In genomic region chr7:75928600-75928939, GRCh38 we compare ENCODE assay signal across 9 cellular contexts. TPM values are rescaled to one million over a fixed set of nuclear protein-coding genes. Genes with fewer than 3 reads are reported as not detected.
DNase-seq lines count a peak whose midpoint lies in the region; ATAC-seq and TF ChIP-seq lines count a peak whose summit lies in the region.
"Had no signal": no experiment of that assay in that cellular context is flagged by ENCODE, and none has a peak within 500 bp of the region (broad histone marks: within the 10 kb centered on the region; RNA-seq: fewer than 3 reads in every experiment).

No MANE protein-coding gene starts in this region.

- no peak overlapping the region for H3K4me3 ChIP-seq in PC-3 (ENCODE audit: low read length)
- H3K4me3 ChIP-seq: heart left ventricle had no signal

- no peaks in the 10 kb centered on the region; the same call in 1 of the 2 replicates for H4K20me1 ChIP-seq in PC-3 (ENCODE audit: low read length)

- no peaks in the 10 kb centered on the region for H3K27me3 ChIP-seq in PC-3 (ENCODE audit: low read length)
- H3K27me3 ChIP-seq: heart left ventricle had no signal

- H3K9ac ChIP-seq in PC-3 (ENCODE audit: low read length) = no peak overlapping the region

- H3K9me2 ChIP-seq in PC-3 (replicated peaks; ENCODE audit: low read length) = no peaks in the 10 kb centered on the region

- DNase-seq in stimulated activated CD4-positive, alpha-beta T cell treated with anti-CD3 and anti-CD28 coated beads, Interleukin-4, amount 100 ng/mL, for 24 hours = peak; percentile 13
- no peak for DNase-seq in stimulated activated CD4-positive, alpha-beta T cell treated with anti-CD3 and anti-CD28 coated beads, Interleukin-4, amount 100 ng/mL, for 4 hours
- DNase-seq in activated T-cell treated with anti-CD3 and anti-CD28 coated beads, Interleukin-2, amount 50 U/mL, for 72 hours = peak; percentile 30 to 58
- DNase-seq in omental fat pad (ENCODE audit: low spot score) (no peak), SW480 (ENCODE audit: low spot score) (no peak), PC-3 (no peak), DMS 273 treated with DMSO at 0.1 percent for 48 hours (lab: John Stamatoyannopoulos, UW) (no peak)
- DNase-seq: heart left ventricle had no signal

- H3K9me3 Mint-ChIP-seq in activated T-cell treated with anti-CD3 and anti-CD28 coated beads, Interleukin-2, amount 50 U/mL, for 72 hours = no peaks in the 10 kb centered on the region

- H3K27me3 Mint-ChIP-seq in activated T-cell treated with anti-CD3 and anti-CD28 coated beads, Interleukin-2, amount 50 U/mL, for 72 hours (ENCODE audit: low read depth) = no peaks in the 10 kb centered on the region

- H3K4me1 Mint-ChIP-seq in activated T-cell treated with anti-CD3 and anti-CD28 coated beads, Interleukin-2, amount 50 U/mL, for 72 hours (ENCODE audit: low read depth) = peaks cover 11% of the 10 kb centered on the region

- H3K79me2 ChIP-seq in PC-3 (ENCODE audit: low read length) = peaks cover 51% of the 10 kb centered on the region

- H3K27ac Mint-ChIP-seq in activated T-cell treated with anti-CD3 and anti-CD28 coated beads, Interleukin-2, amount 50 U/mL, for 72 hours = peak overlapping the region; percentile 25

- H3K27ac ChIP-seq in PC-3 (ENCODE audit: low read length) = no peak overlapping the region
- H3K27ac ChIP-seq: heart left ventricle had no signal

- POLR2A ChIA-PET in PC-3 (lab: Charles Lee; ENCODE audit: unreplicated experiment) = interaction anchor here (0.5 kb wide), 1 partner anchor 13 kb away, joined by 3 read pairs; no protein-coding TSS in a partner anchor

- H3K4me2 ChIP-seq in PC-3 (ENCODE audit: low read length) = no peak overlapping the region

- ATAC-seq in HG03095 (IDR thresholded peaks at IDR 0.05; ENCODE audit: unreplicated experiment) (peak; percentile 84), omental fat pad (ENCODE audit: low FRiP score) (no peak), PC-3 (no peak)
- ATAC-seq in activated T-cell treated with anti-CD3 and anti-CD28 coated beads, Interleukin-2, amount 50 U/mL, for 72 hours (replicated peaks in 1 of 2) = peak; percentile 94 to 96
- ATAC-seq: heart left ventricle had no signal

- TF ChIP-seq CTCF in omental fat pad (IDR thresholded peaks at IDR 0.05) (no peak), PC-3 (conservative IDR thresholded peaks at IDR 0.05; ENCODE audit: low read depth, low read length) (no peak)

- peak overlapping the region; percentile 32 to 48 for H3K4me3 Mint-ChIP-seq in activated T-cell treated with anti-CD3 and anti-CD28 coated beads, Interleukin-2, amount 50 U/mL, for 72 hours

- no peaks in the 10 kb centered on the region for H3F3A ChIP-seq in PC-3 (ENCODE audit: low read length, unreplicated experiment)

- no peaks in the 10 kb centered on the region for H3K36me3 ChIP-seq in PC-3 (ENCODE audit: low read depth, low read length)

- no peak overlapping the region for H2AFZ ChIP-seq in PC-3 (ENCODE audit: low read length)

- CTCF ChIA-PET in PC-3 (lab: Charles Lee) = no interaction called here

- intact Hi-C loops in PC-3 (cut with micrococcal nuclease) = no loop called here

- no peaks in the 10 kb centered on the region for H3K36me3 Mint-ChIP-seq in activated T-cell treated with anti-CD3 and anti-CD28 coated beads, Interleukin-2, amount 50 U/mL, for 72 hours (ENCODE audit: insufficient read depth in 2 of 2)

- no peaks in the 10 kb centered on the region for H3K4me1 ChIP-seq in PC-3 (ENCODE audit: insufficient read depth, low read length)

- H3K9me3 ChIP-seq in PC-3 (ENCODE audit: low read length) = no peaks in the 10 kb centered on the region

- BruUV-seq in PC-3 (replicated peaks; lab: Mats Ljungman, UMichigan) = no TSS peak

RNA-seq across cellular contexts. Expression of gene POR, which starts 13.6 kb away (rescaled TPM):
- total RNA-seq in activated T-cell treated with anti-CD3 and anti-CD28 coated beads, Interleukin-2, amount 50 U/mL, for 72 hours = 10 to 100 TPM; 31.6 to 42.7 TPM
- total RNA-seq in omental fat pad (100 to 1,000 TPM; 105 to 243 (median 150) TPM), PC-3 (2014; rRNA removed) (112 and 119 TPM in 2 replicates)

RNA-seq across cellular contexts. Expression of gene RHBDD2, which starts 49.7 kb away (rescaled TPM):
- 10 to 100 TPM; 57.2 to 58.6 TPM for total RNA-seq in activated T-cell treated with anti-CD3 and anti-CD28 coated beads, Interleukin-2, amount 50 U/mL, for 72 hours
- total RNA-seq in omental fat pad (10 to 100 TPM; 31.8 to 51.9 (median 33.0) TPM), PC-3 (2014; rRNA removed) (42.7 and 59.1 TPM in 2 replicates)

Comparison
In these comparisons a context has a peak if more than half of its experiments do, and no peak if none do; other contexts are left out.
1. DNase-seq: peak in stimulated activated CD4-positive, alpha-beta T cell treated with anti-CD3 and anti-CD28 coated beads, Interleukin-4, amount 100 ng/mL, for 24 hours (single experiment) and activated T-cell treated with anti-CD3 and anti-CD28 coated beads, Interleukin-2, amount 50 U/mL, for 72 hours (2 of 2); none in stimulated activated CD4-positive, alpha-beta T cell treated with anti-CD3 and anti-CD28 coated beads, Interleukin-4, amount 100 ng/mL, for 4 hours (0 of 2), omental fat pad (single experiment), SW480 (single experiment), PC-3 (single experiment) and DMS 273 treated with DMSO at 0.1 percent for 48 hours (single experiment).
2. ATAC-seq: peak in HG03095 (single experiment) and activated T-cell treated with anti-CD3 and anti-CD28 coated beads, Interleukin-2, amount 50 U/mL, for 72 hours (2 of 2); none in omental fat pad (single experiment) and PC-3 (single experiment).